2 cellular contexts compared by ENCODE assay signal in genomic region chr12:110403146-110403974, GRCh38.
A peak's percentile ranks its signal among the peaks of the same experiment; 100 is the strongest.
TF ChIP-seq lines count a peak whose summit lies in the region.

Gene ANAPC7 (minus strand): TSS chr12:110403708. CDS start chr12:110403627, 81 bp downstream.

TF ChIP-seq in HCT116, 20 proteins besides CTCF, POLR2A, EP300 and RAD21 (continued from another document):
- TF ChIP-seq REST (IDR thresholded peaks at IDR 0.05; ENCODE audit: low read depth) (no peak), ATF3 (IDR thresholded peaks at IDR 0.05) (no peak), JUND (IDR thresholded peaks at IDR 0.05) (no peak), CEBPB (IDR thresholded peaks at IDR 0.05; ENCODE audit: low read depth) (no peak), MAX (IDR thresholded peaks at IDR 0.05) (peak; percentile 94), SIN3A (IDR thresholded peaks at IDR 0.05; ENCODE audit: low read depth) (peak; percentile 87; the same call in 1 of the 2 replicates), FOSL1 (IDR thresholded peaks at IDR 0.05; ENCODE audit: low read depth) (no peak), ZFX (IDR thresholded peaks at IDR 0.05) (no peak), POLR2AphosphoS5 (IDR thresholded peaks at IDR 0.05; ENCODE audit: low read depth, low read length) (peak; percentile 70), YY1 (IDR thresholded peaks at IDR 0.05; ENCODE audit: extremely low read depth, insufficient replicate concordance, low read depth, low read length) (peak; percentile 95), TCF7L2 (IDR thresholded peaks at IDR 0.05; ENCODE audit: borderline replicate concordance, extremely low read depth, insufficient read depth, insufficient read length) (peak; percentile 17), ELF1 (IDR thresholded peaks at IDR 0.05; ENCODE audit: borderline replicate concordance, low read depth) (no peak), EGR1 (IDR thresholded peaks at IDR 0.05; ENCODE audit: low read depth) (no peak), CBX3 (IDR thresholded peaks at IDR 0.05; ENCODE audit: low read depth) (no peak), EZH2 (IDR thresholded peaks at IDR 0.05) (no peak), EZH2phosphoT487 (IDR thresholded peaks at IDR 0.05; ENCODE audit: borderline replicate concordance) (no peak), SRF (IDR thresholded peaks at IDR 0.05; ENCODE audit: low read depth) (no peak)

TF ChIP-seq in SK-N-SH, 30 proteins besides CTCF, POLR2A, EP300 and RAD21 (continued from another document):
- TF ChIP-seq YY1 (IDR thresholded peaks at IDR 0.05; ENCODE audit: low read depth), result peak; percentile 94
- TF ChIP-seq TAF1 (IDR thresholded peaks at IDR 0.05; ENCODE audit: borderline replicate concordance, low read depth, low read length), result peak; percentile 88
- TF ChIP-seq JUND (IDR thresholded peaks at IDR 0.05), result no peak
- 0 out of 2 replicates have a peak, but pooled peaks have one; percentile 5 for TF ChIP-seq ELF1 (IDR thresholded peaks at IDR 0.05)
- no peak for TF ChIP-seq EZH2phosphoT487 (IDR thresholded peaks at IDR 0.05; ENCODE audit: borderline replicate concordance, low read depth)
